1 cellular context compared by ENCODE assay signal in the genomic region with DNA sequence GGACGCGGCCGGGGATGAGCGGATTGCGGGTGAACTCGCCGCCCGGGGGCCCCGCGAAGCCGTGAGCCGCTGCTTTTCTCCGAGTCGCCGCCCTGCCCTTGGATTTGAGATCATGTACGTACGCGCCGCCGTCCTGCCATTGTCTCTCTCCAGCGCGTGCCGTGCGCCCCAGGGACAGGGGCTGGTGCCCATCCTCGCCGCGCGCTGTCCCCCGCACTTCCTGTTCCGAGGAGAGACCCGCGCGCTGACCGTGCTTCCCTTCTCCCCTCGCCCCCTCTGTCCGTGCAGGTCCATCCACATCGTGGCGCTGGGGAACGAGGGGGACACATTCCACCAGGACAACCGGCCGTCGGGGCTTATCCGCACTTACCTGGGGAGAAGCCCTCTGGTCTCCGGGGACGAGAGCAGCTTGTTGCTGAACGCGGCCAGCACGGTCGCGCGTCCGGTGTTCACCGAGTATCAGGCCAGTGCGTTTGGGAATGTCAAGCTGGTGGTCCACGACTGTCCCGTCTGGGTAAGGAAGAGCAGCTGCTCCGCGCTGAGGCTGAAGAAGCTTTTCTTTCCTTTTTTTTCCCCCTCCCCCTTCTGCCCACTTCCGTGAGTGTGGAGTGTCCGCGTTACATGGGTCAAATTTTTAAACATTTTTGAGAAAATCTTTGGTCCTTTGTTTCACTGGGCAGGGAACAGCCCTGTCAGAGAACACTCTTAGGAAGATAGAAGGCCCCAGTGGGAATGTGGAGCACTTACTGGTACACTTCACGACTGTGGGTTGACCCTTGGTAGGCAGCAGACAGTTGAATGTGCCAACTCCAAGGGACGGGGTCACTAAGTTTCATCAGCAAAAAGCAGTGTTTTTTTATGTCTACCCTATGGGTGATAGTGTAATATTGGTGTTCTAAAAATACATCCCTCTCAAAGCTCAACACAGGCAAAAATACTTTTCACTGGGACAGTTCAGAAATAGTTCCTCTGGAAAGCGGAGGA.
TF ChIP-seq lines count a peak whose summit lies in the region.

No MANE protein-coding gene starts in this region.

TF ChIP-seq in GM23338, 12 proteins besides CTCF, POLR2A, EP300 and RAD21 (continued from another document):
- TF ChIP-seq ZNF462 (CRISPR knock-in tag; IDR thresholded peaks at IDR 0.05) (no peak), EZH2phosphoT487 (IDR thresholded peaks at IDR 0.05; ENCODE audit: unreplicated experiment) (no peak)
